Comparison of ENCODE assay signal across 26 cellular contexts in the genomic region with DNA sequence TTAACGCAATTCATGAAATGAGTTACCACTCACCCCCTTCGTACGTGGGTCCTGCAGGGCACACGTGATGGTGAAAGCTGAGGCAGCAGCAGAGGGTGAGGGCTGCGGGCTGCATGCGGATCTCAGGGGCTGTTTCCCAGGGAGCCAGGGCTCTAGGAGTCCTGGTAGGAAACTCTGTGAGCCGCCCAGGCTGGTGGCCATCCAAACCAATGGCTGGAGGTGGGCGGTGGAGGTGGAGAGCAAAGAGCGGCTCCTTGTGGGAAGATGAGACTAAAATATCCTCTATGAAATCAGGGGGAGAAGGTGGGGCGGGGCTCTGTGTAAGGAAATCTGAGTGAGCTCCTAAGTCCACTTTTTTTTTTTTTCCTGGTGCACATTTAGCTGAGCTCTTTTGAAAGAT.
"Had no signal": no experiment of that assay in that cellular context is flagged by ENCODE, and none has a peak within 500 bp of the region (broad histone marks: within the 10 kb centered on the region; RNA-seq: fewer than 3 reads in every experiment).

No MANE protein-coding gene starts in this region.

- H3K27me3 Mint-ChIP-seq: naive B cell had no signal

- DNase-seq: activated CD4-positive, alpha-beta memory T cell treated with anti-CD3 and anti-CD28 coated beads, Interleukin-2, amount 10 ng/mL, durations not matched to agents 7 days and 5 days; activated CD4-positive, alpha-beta T cell treated with anti-CD3 and anti-CD28 coated beads for 1 hour; activated CD4-positive, alpha-beta T cell treated with anti-CD3 and anti-CD28 coated beads, Interleukin-2, amount 10 ng/mL, durations not matched to agents 7 days and 5 days; activated gamma-delta T cell treated with Interleukin-2 at 50 U/mL for 16 hours; activated T-cell treated with anti-CD3 and anti-CD28 coated beads, Interleukin-2, amount 50 U/mL, for 24 hours; amniotic stem cell; brain microvascular endothelial cell; effector memory CD4-positive, alpha-beta T cell; erythroblast; hippocampal formation; left cardiac atrium; mammary epithelial cell; naive B cell; occipital lobe; right cardiac atrium; spleen; T-helper 9 cell had no signal

- H3K27ac Mint-ChIP-seq: activated CD4-positive, alpha-beta memory T cell treated with anti-CD3 and anti-CD28 coated beads, Interleukin-2, amount 10 ng/mL, durations not matched to agents 7 days and 5 days; activated CD4-positive, alpha-beta T cell treated with anti-CD3 and anti-CD28 coated beads, Interleukin-2, amount 10 ng/mL, durations not matched to agents 7 days and 5 days; activated T-cell treated with anti-CD3 and anti-CD28 coated beads, Interleukin-2, amount 50 U/mL, for 24 hours; mesothelial cell of epicardium had no signal

- H3K9me3 Mint-ChIP-seq: activated CD4-positive, alpha-beta memory T cell treated with anti-CD3 and anti-CD28 coated beads, Interleukin-2, amount 10 ng/mL, durations not matched to agents 7 days and 5 days; activated CD4-positive, alpha-beta T cell treated with anti-CD3 and anti-CD28 coated beads, Interleukin-2, amount 10 ng/mL, durations not matched to agents 7 days and 5 days; activated T-cell treated with anti-CD3 and anti-CD28 coated beads, Interleukin-2, amount 50 U/mL, for 24 hours; mesothelial cell of epicardium; naive B cell had no signal

- H3K9me3 ChIP-seq: gastroesophageal sphincter, spleen, upper lobe of left lung had no signal

- ATAC-seq: gastroesophageal sphincter, left cardiac atrium, right cardiac atrium had no signal

- FAIRE-seq: astrocyte, keratinocyte, TTC549 had no signal

- H3K36me3 ChIP-seq: brain microvascular endothelial cell, gastroesophageal sphincter, spleen, upper lobe of left lung had no signal

- H3K4me3 ChIP-seq: coronary artery, dorsolateral prefrontal cortex, gastroesophageal sphincter, spleen, upper lobe of left lung had no signal

- H3K36me3 Mint-ChIP-seq: mesothelial cell of epicardium, naive B cell had no signal

- H3K27me3 ChIP-seq: dorsolateral prefrontal cortex, gastroesophageal sphincter, spleen, upper lobe of left lung had no signal

- H3K27ac ChIP-seq: brain microvascular endothelial cell, coronary artery, dorsolateral prefrontal cortex, gastroesophageal sphincter, spleen, upper lobe of left lung, VCaP had no signal

- H3K4me3 Mint-ChIP-seq: activated CD4-positive, alpha-beta memory T cell treated with anti-CD3 and anti-CD28 coated beads, Interleukin-2, amount 10 ng/mL, durations not matched to agents 7 days and 5 days; activated CD4-positive, alpha-beta T cell treated with anti-CD3 and anti-CD28 coated beads, Interleukin-2, amount 10 ng/mL, durations not matched to agents 7 days and 5 days; activated T-cell treated with anti-CD3 and anti-CD28 coated beads, Interleukin-2, amount 50 U/mL, for 24 hours; mesothelial cell of epicardium had no signal
